19 cellular contexts compared by ENCODE assay signal in the genomic region with DNA sequence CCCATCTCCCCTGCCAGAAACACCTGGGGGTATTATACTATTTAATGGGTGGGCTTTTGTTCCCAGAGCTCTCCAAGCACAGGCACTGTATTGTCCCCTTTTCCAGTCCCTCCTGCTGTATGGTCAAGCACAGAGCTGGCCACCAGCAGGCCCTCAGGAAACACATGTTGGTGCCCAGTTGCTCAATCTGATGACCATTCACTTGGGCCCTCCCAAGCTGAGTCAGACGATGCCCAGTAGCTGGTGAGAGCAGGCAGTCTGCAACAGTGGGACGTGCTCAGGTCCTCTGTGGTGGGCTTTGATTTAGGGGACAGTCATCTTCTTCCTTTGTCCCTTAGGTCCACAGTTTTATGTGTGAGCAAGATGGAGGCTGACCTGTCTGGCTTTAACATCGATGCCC. TPM values are rescaled to one million over a fixed set of nuclear protein-coding genes. Genes with fewer than 3 reads are reported as not detected.
DNase-seq lines count a peak whose midpoint lies in the region; ATAC-seq and TF ChIP-seq lines count a peak whose summit lies in the region.
"Had no signal": no experiment of that assay in that cellular context is flagged by ENCODE, and none has a peak within 500 bp of the region (broad histone marks: within the 10 kb centered on the region; RNA-seq: fewer than 3 reads in every experiment).

No MANE protein-coding gene starts in this region.

- peak; percentile 39 for DNase-seq in AG08396 (ENCODE audit: low spot score)
- DNase-seq in H9, result no peak
- no peak for DNase-seq in globus pallidus (ENCODE audit: low spot score)
- no peak for DNase-seq in GM23338 (ENCODE audit: low spot score)
- no peak for DNase-seq in CD1c-positive myeloid dendritic cell (ENCODE audit: extremely low spot score)
- DNase-seq in Kasumi-1 (lab: John Stamatoyannopoulos, UW), result no peak
- DNase-seq: activated B cell treated with CpG ODN at 0.5 μM for 24 hours; activated CD4-positive, alpha-beta memory T cell treated with anti-CD3 and anti-CD28 coated beads, Interleukin-2, amount 10 ng/mL, durations not matched to agents 7 days and 5 days; CD4-positive, alpha-beta memory T cell; DMS79; foreskin keratinocyte; mesendoderm; NCI-H1436; NCI-H774; retina; testis had no signal

- H3T11ph ChIP-seq in H9 (ENCODE audit: low read length), result no peak overlapping the region

- no peaks in the 10 kb centered on the region for H3K27me3 Mint-ChIP-seq in H9 (ENCODE audit: low read depth)
- no peaks in the 10 kb centered on the region for H3K27me3 Mint-ChIP-seq in dendritic cell treated with granulocyte-macrophage colony-stimulating factor and Interleukin-4, amounts not matched to agents 40 ng/mL and 50 ng/mL, for 4 days
- no peaks in the 10 kb centered on the region for H3K27me3 Mint-ChIP-seq in nephron (ENCODE audit: low read depth)
- peaks cover 3% of the 10 kb centered on the region for H3K27me3 Mint-ChIP-seq in GM23338 (ENCODE audit: insufficient read depth, low read depth, poor library complexity)
- H3K27me3 Mint-ChIP-seq: activated B cell treated with CpG ODN at 0.5 μM for 24 hours; activated CD4-positive, alpha-beta memory T cell treated with anti-CD3 and anti-CD28 coated beads, Interleukin-2, amount 10 ng/mL, durations not matched to agents 7 days and 5 days; CD4-positive, alpha-beta memory T cell; natural killer cell treated with Interleukin-12 subunit alpha and Interleukin-12 subunit beta and Interleukin-15 and Interleukin-18, amount 100 ng/mL, for 72 hours had no signal

- no peak overlapping the region for H2AK5ac ChIP-seq in H9 (ENCODE audit: insufficient read length, low read length)

- no peak overlapping the region for H4K5ac ChIP-seq in H9 (ENCODE audit: insufficient read length, low read depth, low read length)

- H3K36me3 Mint-ChIP-seq in H9 (ENCODE audit: insufficient read depth in 1 of 3, low read depth in 3 of 3) (peaks cover 29 to 66% (median 65%) of the 10 kb centered on the region in 3 experiments; a peak in 6 of 7 replicates), nephron (ENCODE audit: low read depth) (peaks cover 40% of the 10 kb centered on the region), GM23338 (ENCODE audit: low read depth) (peaks cover 63% of the 10 kb centered on the region)
- no peaks in the 10 kb centered on the region for H3K36me3 Mint-ChIP-seq in dendritic cell treated with granulocyte-macrophage colony-stimulating factor and Interleukin-4, amounts not matched to agents 40 ng/mL and 50 ng/mL, for 4 days (ENCODE audit: low read depth)

- no peak overlapping the region for H3K4ac ChIP-seq in H9 (ENCODE audit: low read depth, low read length)

- H2BK120ac ChIP-seq in H9 (ENCODE audit: low read depth, low read length, poor library complexity, severe bottlenecking), result no peak overlapping the region

- 0 out of 2 replicates have a peak, but pooled peaks cover 1% of the 10 kb centered on the region for H3K79me2 ChIP-seq in H9 (ENCODE audit: insufficient read depth, low read length)
- peaks cover 36% of the 10 kb centered on the region for H3K79me2 ChIP-seq in GM23338 (replicated peaks; ENCODE audit: insufficient read depth)

- no peaks in the 10 kb centered on the region for H3K23me2 ChIP-seq in H9 (ENCODE audit: insufficient read length, low read depth, low read length, poor library complexity, severe bottlenecking)

- H3K27me3 ChIP-seq in H9 (ENCODE audit: insufficient read depth, low read length) (no peaks in the 10 kb centered on the region), GM23338 (ENCODE audit: insufficient read depth) (no peaks in the 10 kb centered on the region)
- H3K27me3 ChIP-seq: foreskin keratinocyte, testis had no signal

- H3K27ac ChIP-seq in H9 (ENCODE audit: insufficient read length, low read depth, low read length) (no peak overlapping the region), GM23338 (ENCODE audit: low read depth) (no peak overlapping the region)
- H3K27ac ChIP-seq: foreskin keratinocyte, testis had no signal

- peaks cover 0 to 5% of the 10 kb centered on the region in 2 experiments; a peak in 2 of 5 replicates for H3K9me3 Mint-ChIP-seq in H9
- H3K9me3 Mint-ChIP-seq in dendritic cell treated with granulocyte-macrophage colony-stimulating factor and Interleukin-4, amounts not matched to agents 40 ng/mL and 50 ng/mL, for 4 days, result no peaks in the 10 kb centered on the region
- no peaks in the 10 kb centered on the region for H3K9me3 Mint-ChIP-seq in nephron
- H3K9me3 Mint-ChIP-seq in GM23338, result no peaks in the 10 kb centered on the region
- H3K9me3 Mint-ChIP-seq: activated CD4-positive, alpha-beta memory T cell treated with anti-CD3 and anti-CD28 coated beads, Interleukin-2, amount 10 ng/mL, durations not matched to agents 7 days and 5 days; natural killer cell treated with Interleukin-12 subunit alpha and Interleukin-12 subunit beta and Interleukin-15 and Interleukin-18, amount 100 ng/mL, for 72 hours had no signal

- no peak overlapping the region for H4K8ac ChIP-seq in H9 (replicated peaks; ENCODE audit: insufficient read length, low read depth, low read length)

- no peak overlapping the region for H3K23ac ChIP-seq in H9 (ENCODE audit: insufficient read length, low read depth, low read length)

- H2AFZ ChIP-seq in H9 (ENCODE audit: low read length), result no peak overlapping the region
- H2AFZ ChIP-seq in GM23338, result no peak overlapping the region

- H2BK12ac ChIP-seq in H9 (ENCODE audit: insufficient read length, low read depth, low read length), result no peak overlapping the region

- WGBS in H9 (ENCODE audit: extremely low coverage, insufficient read length, low lambda C conversion rate), result no CpG with 5 or more reads among the region's 3 CpGs

- no peak overlapping the region for H3K9ac ChIP-seq in H9 (ENCODE audit: extremely low read depth, insufficient read length, low read length)

- ATAC-seq in GM23338, result no peak
- ATAC-seq: foreskin keratinocyte; natural killer cell treated with Interleukin-12 subunit alpha and Interleukin-12 subunit beta and Interleukin-15 and Interleukin-18, amount 100 ng/mL, for 72 hours had no signal

- no peaks in the 10 kb centered on the region for H3K9me3 ChIP-seq in H9 (ENCODE audit: control insufficient read depth, low read depth, low read length)
- H3K9me3 ChIP-seq: testis had no signal

- H2BK15ac ChIP-seq in H9 (ENCODE audit: low read depth, low read length), result no peak overlapping the region

- H3K4me1 ChIP-seq in H9 (ENCODE audit: insufficient read depth, low read length) (no peaks in the 10 kb centered on the region), GM23338 (ENCODE audit: insufficient read depth) (no peaks in the 10 kb centered on the region)
- H3K4me1 ChIP-seq: foreskin keratinocyte, testis had no signal

- peaks cover 3% of the 10 kb centered on the region for H3F3A ChIP-seq in GM23338 (replicated peaks; ENCODE audit: low read depth)

- H3K14ac ChIP-seq in H9 (ENCODE audit: insufficient read depth, low read length), result no peak overlapping the region

- H4K91ac ChIP-seq in H9 (ENCODE audit: insufficient read length, low read depth, low read length), result no peak overlapping the region

- no peak overlapping the region for H3K4me2 ChIP-seq in H9 (ENCODE audit: insufficient read depth, insufficient read length, low read length)
- no peak overlapping the region for H3K4me2 ChIP-seq in GM23338

- no peak overlapping the region for H2BK5ac ChIP-seq in H9 (ENCODE audit: insufficient read length, low read length)

- H3K4me1 Mint-ChIP-seq in H9 (peaks cover 4 to 6% of the 10 kb centered on the region in 2 experiments; a peak in 3 of 4 replicates), nephron (peaks cover 22% of the 10 kb centered on the region), GM23338 (peaks cover 6% of the 10 kb centered on the region; the same call in 2 of the 3 replicates)
- peaks cover 29% of the 10 kb centered on the region for H3K4me1 Mint-ChIP-seq in dendritic cell treated with granulocyte-macrophage colony-stimulating factor and Interleukin-4, amounts not matched to agents 40 ng/mL and 50 ng/mL, for 4 days (ENCODE audit: low read depth)
- H3K4me1 Mint-ChIP-seq: activated B cell treated with CpG ODN at 0.5 μM for 24 hours had no signal

- no peak overlapping the region for H3K4me3 Mint-ChIP-seq in H9
- no peak overlapping the region for H3K4me3 Mint-ChIP-seq in dendritic cell treated with granulocyte-macrophage colony-stimulating factor and Interleukin-4, amounts not matched to agents 40 ng/mL and 50 ng/mL, for 4 days
- no peak overlapping the region for H3K4me3 Mint-ChIP-seq in nephron
- no peak overlapping the region for H3K4me3 Mint-ChIP-seq in GM23338
- H3K4me3 Mint-ChIP-seq: activated B cell treated with CpG ODN at 0.5 μM for 24 hours; activated CD4-positive, alpha-beta memory T cell treated with anti-CD3 and anti-CD28 coated beads, Interleukin-2, amount 10 ng/mL, durations not matched to agents 7 days and 5 days; CD4-positive, alpha-beta memory T cell; natural killer cell treated with Interleukin-12 subunit alpha and Interleukin-12 subunit beta and Interleukin-15 and Interleukin-18, amount 100 ng/mL, for 72 hours had no signal

- no peak overlapping the region for H2BK20ac ChIP-seq in H9 (ENCODE audit: low read depth, low read length, poor library complexity, severe bottlenecking)

- intact Hi-C loops in dendritic cell treated with granulocyte-macrophage colony-stimulating factor and Interleukin-4, amounts not matched to agents 40 ng/mL and 50 ng/mL, for 4 days (cut with micrococcal nuclease), result loop anchor here (10.0 kb wide), 2 partner anchors 339 to 609 kb away; no protein-coding TSS in a partner anchor

- no peaks in the 10 kb centered on the region for H3K9me2 ChIP-seq in GM23338 (ENCODE audit: insufficient read depth)

- no peak overlapping the region for H3K4me3 ChIP-seq in GM23338
- H3K4me3 ChIP-seq: testis had no signal

- H3K36me3 ChIP-seq in GM23338 (ENCODE audit: insufficient read depth), result peaks cover 22% of the 10 kb centered on the region

- H3K27ac Mint-ChIP-seq in H9 (peak overlapping the region in 2 of 3 experiments; percentile 16 to 64; a peak in 3 of 7 replicates), nephron (peak overlapping the region in 2 of 3 experiments; percentile 66 to 67), GM23338 (no peak overlapping the region)
- peak overlapping the region; percentile 56 for H3K27ac Mint-ChIP-seq in dendritic cell treated with granulocyte-macrophage colony-stimulating factor and Interleukin-4, amounts not matched to agents 40 ng/mL and 50 ng/mL, for 4 days
- H3K27ac Mint-ChIP-seq: activated B cell treated with CpG ODN at 0.5 μM for 24 hours; activated CD4-positive, alpha-beta memory T cell treated with anti-CD3 and anti-CD28 coated beads, Interleukin-2, amount 10 ng/mL, durations not matched to agents 7 days and 5 days had no signal

- no peak overlapping the region for H3K56ac ChIP-seq in H9 (ENCODE audit: insufficient read length, low read depth, low read length)

- H4K20me1 ChIP-seq in H9 (ENCODE audit: control insufficient read depth, insufficient read depth, insufficient read length), result no peaks in the 10 kb centered on the region
- H4K20me1 ChIP-seq in GM23338 (replicated peaks; ENCODE audit: insufficient read depth), result peaks cover 29% of the 10 kb centered on the region

- H3K18ac ChIP-seq in H9 (ENCODE audit: insufficient read length, low read depth, low read length), result no peak overlapping the region

- peaks cover 4% of the 10 kb centered on the region for H3K79me1 ChIP-seq in H9 (ENCODE audit: insufficient read depth, low read depth, low read length, poor library complexity, severe bottlenecking)

- TF ChIP-seq CTCF in H9 (conservative IDR thresholded peaks at IDR 0.05), result no peak
- TF ChIP-seq CTCF in nephron (IDR thresholded peaks at IDR 0.05; ENCODE audit: unreplicated experiment in 3 of 3), result no peak
- TF ChIP-seq CTCF in GM23338 (conservative IDR thresholded peaks at IDR 0.05; ENCODE audit: low read depth in 2 of 2), result no peak

RNA-seq across cellular contexts. Expression of gene SFXN2, which starts 11.8 kb away (rescaled TPM):
- 32.7 and 34.7 TPM in 2 replicates for total RNA-seq in H9 (2021)
- 5.7 and 9.1 TPM in 2 replicates for total RNA-seq in GM23338 (2014; rRNA removed; shearing (Covaris generic))
- polyA plus RNA-seq in GM23338 (2016; fragmentation: Nextera tagmentation; extraction: Ambion mirVana), result 6.2 and 7.2 TPM in 2 replicates

RNA-seq across cellular contexts. Expression of gene ARL3, which starts 12.1 kb away (rescaled TPM):
- 16.5 and 16.9 TPM in 2 replicates for total RNA-seq in H9 (2021)
- total RNA-seq in GM23338 (2014; rRNA removed; shearing (Covaris generic)), result 8.5 and 9.4 TPM in 2 replicates
- polyA plus RNA-seq in GM23338 (2016; fragmentation: Nextera tagmentation; extraction: Ambion mirVana), result 22.6 and 23.0 TPM in 2 replicates

RNA-seq across cellular contexts. Expression of gene WBP1L, which starts 17.5 kb away (rescaled TPM):
- total RNA-seq in H9 (2021), result 23.8 and 24.5 TPM in 2 replicates
- total RNA-seq in GM23338 (2014; rRNA removed; shearing (Covaris generic)), result 48.5 and 55.7 TPM in 2 replicates
- 5.1 and 7.0 TPM in 2 replicates for polyA plus RNA-seq in GM23338 (2016; fragmentation: Nextera tagmentation; extraction: Ambion mirVana)
